ENCODE assay signal across 15 cellular contexts in genomic region chr5:133370281-133370890, GRCh38.
A peak's percentile ranks its signal among the peaks of the same experiment; 100 is the strongest.
DNase-seq lines count a peak whose midpoint lies in the region; ATAC-seq and TF ChIP-seq lines count a peak whose summit lies in the region.
"Had no signal": no experiment of that assay in that cellular context is flagged by ENCODE, and none has a peak within 500 bp of the region (broad histone marks: within the 10 kb centered on the region; RNA-seq: fewer than 3 reads in every experiment).

No MANE protein-coding gene starts in this region.

- ATAC-seq in GM23338 (no peak), natural killer cell (no peak), GM18861 (IDR thresholded peaks at IDR 0.05; ENCODE audit: unreplicated experiment) (no peak)
- ATAC-seq: GM12878, pancreas had no signal

- H3K9me2 ChIP-seq in GM23338 (ENCODE audit: insufficient read depth) = peaks cover 3% of the 10 kb centered on the region; the same call in 1 of the 2 replicates

- intact Hi-C loops in natural killer cell (cut with micrococcal nuclease) = no loop called here

- H3K27me3 ChIP-seq in GM23338 (ENCODE audit: insufficient read depth) (no peaks in the 10 kb centered on the region), MG63 (no peaks in the 10 kb centered on the region)
- H3K27me3 ChIP-seq: pancreas had no signal

- H3K27me3 Mint-ChIP-seq in GM23338 (ENCODE audit: insufficient read depth, low read depth, poor library complexity) (peaks cover 7% of the 10 kb centered on the region), osteocyte (ENCODE audit: unreplicated experiment) (peaks cover 15% of the 10 kb centered on the region), natural killer cell (ENCODE audit: low read depth in 2 of 2) (peaks cover 8 to 18% of the 10 kb centered on the region in 2 donors)

- H3K36me3 ChIP-seq in GM23338 (ENCODE audit: insufficient read depth) (no peaks in the 10 kb centered on the region), MG63 (no peaks in the 10 kb centered on the region)
- H3K36me3 ChIP-seq: pancreas had no signal

- peak overlapping the region; percentile 60; the same call in 1 of the 2 replicates for H3K27ac Mint-ChIP-seq in GM23338
- H3K27ac Mint-ChIP-seq in osteocyte (ENCODE audit: unreplicated experiment) = no peak overlapping the region
- H3K27ac Mint-ChIP-seq in natural killer cell = no peak overlapping the region
- H3K27ac Mint-ChIP-seq: activated naive CD4-positive, alpha-beta T cell treated with anti-CD3 and anti-CD28 coated beads, Interleukin-2, amount 10 ng/mL, durations not matched to agents 7 days and 5 days; CD14-positive monocyte had no signal

- H3K4me3 Mint-ChIP-seq in GM23338 = no peak overlapping the region
- no peak overlapping the region for H3K4me3 Mint-ChIP-seq in osteocyte (ENCODE audit: unreplicated experiment)
- H3K4me3 Mint-ChIP-seq in natural killer cell = no peak overlapping the region
- H3K4me3 Mint-ChIP-seq: activated naive CD4-positive, alpha-beta T cell treated with anti-CD3 and anti-CD28 coated beads, Interleukin-2, amount 10 ng/mL, durations not matched to agents 7 days and 5 days; CD14-positive monocyte had no signal

- no peak overlapping the region for H3K27ac ChIP-seq in GM23338 (ENCODE audit: low read depth)
- H3K27ac ChIP-seq: pancreas had no signal

- H3K9me3 Mint-ChIP-seq in GM23338 (peaks cover 8% of the 10 kb centered on the region; the same call in 2 of the 3 replicates), osteocyte (ENCODE audit: unreplicated experiment) (no peaks in the 10 kb centered on the region), natural killer cell (no peaks in the 10 kb centered on the region)
- H3K9me3 Mint-ChIP-seq: activated naive CD4-positive, alpha-beta T cell treated with anti-CD3 and anti-CD28 coated beads, Interleukin-2, amount 10 ng/mL, durations not matched to agents 7 days and 5 days had no signal

- H3K79me2 ChIP-seq in GM23338 (replicated peaks; ENCODE audit: insufficient read depth) = no peaks in the 10 kb centered on the region

- H3K4me3 ChIP-seq in GM23338 (no peak overlapping the region), MG63 (no peak overlapping the region), fibroblast of mammary gland (ENCODE audit: control insufficient read depth, low read depth, low read length) (no peak overlapping the region)
- H3K4me3 ChIP-seq: GM12878, pancreas had no signal

- H4K20me1 ChIP-seq in GM23338 (replicated peaks; ENCODE audit: insufficient read depth) = no peaks in the 10 kb centered on the region

- peaks cover 3% of the 10 kb centered on the region for H3K9me3 ChIP-seq in MG63
- H3K9me3 ChIP-seq: pancreas had no signal

- H3K4me2 ChIP-seq in GM23338 = no peak overlapping the region

- H3K36me3 Mint-ChIP-seq in GM23338 (ENCODE audit: low read depth) = no peaks in the 10 kb centered on the region
- H3K36me3 Mint-ChIP-seq in osteocyte (ENCODE audit: unreplicated experiment) = no peaks in the 10 kb centered on the region
- no peaks in the 10 kb centered on the region for H3K36me3 Mint-ChIP-seq in natural killer cell
- H3K36me3 Mint-ChIP-seq: activated naive CD4-positive, alpha-beta T cell treated with anti-CD3 and anti-CD28 coated beads, Interleukin-2, amount 10 ng/mL, durations not matched to agents 7 days and 5 days; CD14-positive monocyte had no signal

- TF ChIP-seq CTCF in GM23338 (conservative IDR thresholded peaks at IDR 0.05; ENCODE audit: low read depth in 2 of 2) (no peak), fibroblast of mammary gland (conservative IDR thresholded peaks at IDR 0.05; ENCODE audit: control insufficient read depth, insufficient read depth, low read depth, low read length) (no peak), osteocyte (IDR thresholded peaks at IDR 0.05) (no peak), natural killer cell (IDR thresholded peaks at IDR 0.05) (no peak)

- DNase-seq in GM23338 (ENCODE audit: low spot score) = no peak
- peak; percentile 80 for DNase-seq in MG63
- DNase-seq in fibroblast of mammary gland (ENCODE audit: low read depth) = peak; percentile 80
- peak; percentile 44 for DNase-seq in osteocyte (ENCODE audit: extremely low spot score, unreplicated experiment)
- DNase-seq in natural killer cell = no peak
- no peak for DNase-seq in cortex of kidney (lab: John Stamatoyannopoulos, UW)
- DNase-seq: activated naive CD4-positive, alpha-beta T cell treated with anti-CD3 and anti-CD28 coated beads, Interleukin-2, amount 10 ng/mL, durations not matched to agents 7 days and 5 days; Karpas-422; midbrain; NCI-H187 treated with DMSO at 0.1 percent for 48 hours; NCI-H524 treated with DMSO at 0.1 percent for 48 hours; pancreas had no signal

- no peaks in the 10 kb centered on the region for H3F3A ChIP-seq in GM23338 (replicated peaks; ENCODE audit: low read depth)

- H3K4me1 Mint-ChIP-seq in GM23338 (peaks cover 25% of the 10 kb centered on the region), osteocyte (ENCODE audit: unreplicated experiment) (no peaks in the 10 kb centered on the region), natural killer cell (no peaks in the 10 kb centered on the region)
- H3K4me1 Mint-ChIP-seq: activated naive CD4-positive, alpha-beta T cell treated with anti-CD3 and anti-CD28 coated beads, Interleukin-2, amount 10 ng/mL, durations not matched to agents 7 days and 5 days; CD14-positive monocyte had no signal

- no peak overlapping the region for H2AFZ ChIP-seq in GM23338

- H3K4me1 ChIP-seq in GM23338 (ENCODE audit: insufficient read depth) = peaks cover 10% of the 10 kb centered on the region
- H3K4me1 ChIP-seq: pancreas had no signal

TF ChIP-seq in GM23338, 12 proteins besides CTCF, POLR2A, EP300 and RAD21 (continues in another document):
- TF ChIP-seq STAT1 (IDR thresholded peaks at IDR 0.05; ENCODE audit: unreplicated experiment) (no peak), EZH2phosphoT487 (IDR thresholded peaks at IDR 0.05; ENCODE audit: unreplicated experiment) (no peak), ETS1 (IDR thresholded peaks at IDR 0.05) (no peak), POLR2AphosphoS5 (IDR thresholded peaks at IDR 0.05; ENCODE audit: low read depth) (no peak), JUNB (IDR thresholded peaks at IDR 0.05; ENCODE audit: unreplicated experiment) (no peak), CREB1 (CRISPR knock-in tag; IDR thresholded peaks at IDR 0.05; ENCODE audit: low read depth) (no peak), REST (IDR thresholded peaks at IDR 0.05; ENCODE audit: unreplicated experiment) (no peak), EZH2 (IDR thresholded peaks at IDR 0.05; ENCODE audit: low read depth, unreplicated experiment) (no peak), NANOG (IDR thresholded peaks at IDR 0.05; ENCODE audit: borderline replicate concordance) (no peak), ZNF114 (CRISPR knock-in tag; IDR thresholded peaks at IDR 0.05) (no peak), ZNF331 (CRISPR knock-in tag; IDR thresholded peaks at IDR 0.05; ENCODE audit: low read depth) (no peak)

Comparison
In these comparisons a context has a peak if more than half of its experiments do, and no peak if none do; other contexts are left out.
1. DNase-seq: peak in MG63 (single experiment), fibroblast of mammary gland (single experiment) and osteocyte (single experiment); none in GM23338 (single experiment), natural killer cell (single experiment) and cortex of kidney (single experiment).